In genomic region chr7:30888783-30889182, GRCh38 we compare ENCODE assay signal across 11 cellular contexts. TPM values are rescaled to one million over a fixed set of nuclear protein-coding genes. Genes with fewer than 3 reads are reported as not detected.
A peak's percentile ranks its signal among the peaks of the same experiment; 100 is the strongest.
DNase-seq lines count a peak whose midpoint lies in the region; ATAC-seq and TF ChIP-seq lines count a peak whose summit lies in the region.
"Had no signal": no experiment of that assay in that cellular context is flagged by ENCODE, and none has a peak within 500 bp of the region (broad histone marks: within the 10 kb centered on the region; RNA-seq: fewer than 3 reads in every experiment).

No MANE protein-coding gene starts in this region.

- H3K4me1 Mint-ChIP-seq in osteocyte (ENCODE audit: unreplicated experiment): peaks cover 33% of the 10 kb centered on the region
- H3K4me1 Mint-ChIP-seq in naive thymus-derived CD4-positive, alpha-beta T cell: no peaks in the 10 kb centered on the region
- H3K4me1 Mint-ChIP-seq: activated B cell treated with CpG ODN at 0.5 μM for 24 hours had no signal

- H3K9ac ChIP-seq in NT2/D1 (ENCODE audit: insufficient read length, low read depth): no peak overlapping the region

- no peak overlapping the region for H3K27ac Mint-ChIP-seq in osteocyte (ENCODE audit: unreplicated experiment)
- no peak overlapping the region for H3K27ac Mint-ChIP-seq in naive thymus-derived CD4-positive, alpha-beta T cell
- H3K27ac Mint-ChIP-seq: activated B cell treated with CpG ODN at 0.5 μM for 24 hours; dendritic cell treated with granulocyte-macrophage colony-stimulating factor and Interleukin-4, amounts not matched to agents 40 ng/mL and 50 ng/mL, for 4 days had no signal

- 0 out of 2 replicates have a peak, but pooled peaks cover 6% of the 10 kb centered on the region for H3K9me3 ChIP-seq in NT2/D1 (ENCODE audit: insufficient read depth, low read length)
- no peaks in the 10 kb centered on the region for H3K9me3 ChIP-seq in naive thymus-derived CD4-positive, alpha-beta T cell (ENCODE audit: control insufficient read depth in 2 of 3, low read length in 3 of 3)
- H3K9me3 ChIP-seq: neutrophil had no signal

- no peak overlapping the region for H3K27ac ChIP-seq in naive thymus-derived CD4-positive, alpha-beta T cell (ENCODE audit: low read depth, low read length)
- H3K27ac ChIP-seq: neutrophil had no signal

- DNase-seq in Daoy (ENCODE audit: low read depth) (peak; percentile 89), NT2/D1 (ENCODE audit: low read depth, low spot score) (peak; percentile 30), fibroblast of mammary gland (ENCODE audit: low read depth) (peak; percentile 88), osteocyte (ENCODE audit: extremely low spot score, unreplicated experiment) (no peak), OCI-M2 (lab: John Stamatoyannopoulos, UW; ENCODE audit: unreplicated experiment) (no peak)
- DNase-seq in naive thymus-derived CD4-positive, alpha-beta T cell: no peak
- DNase-seq in stimulated activated naive CD4-positive, alpha-beta T cell treated with Interleukin-2 at 50 U/mL for 16 hours (lab: John Stamatoyannopoulos, UW): no peak
- DNase-seq: activated B cell treated with CpG ODN at 0.5 μM for 24 hours had no signal

- peaks cover 18% of the 10 kb centered on the region for H3K4me1 ChIP-seq in NT2/D1 (ENCODE audit: insufficient read depth, insufficient read length)
- H3K4me1 ChIP-seq in naive thymus-derived CD4-positive, alpha-beta T cell (ENCODE audit: control insufficient read depth in 2 of 2, insufficient read depth in 2 of 2, low read length in 2 of 2): no peaks in the 10 kb centered on the region

- ATAC-seq in naive thymus-derived CD4-positive, alpha-beta T cell: no peak
- no peak for ATAC-seq in HG02870 (IDR thresholded peaks at IDR 0.05; ENCODE audit: unreplicated experiment)

- POLR2A ChIA-PET in naive thymus-derived CD4-positive, alpha-beta T cell (lab: Charles Lee): no interaction called here

- H3K36me3 Mint-ChIP-seq in osteocyte (ENCODE audit: unreplicated experiment): no peaks in the 10 kb centered on the region
- H3K36me3 Mint-ChIP-seq in naive thymus-derived CD4-positive, alpha-beta T cell: peaks cover 0 to 13% (median 3%) of the 10 kb centered on the region in 5 donors

- H3K27me3 ChIP-seq in NT2/D1 (ENCODE audit: insufficient read depth, insufficient read length): no peaks in the 10 kb centered on the region
- no peaks in the 10 kb centered on the region for H3K27me3 ChIP-seq in naive thymus-derived CD4-positive, alpha-beta T cell (ENCODE audit: control insufficient read depth in 2 of 2, insufficient read depth in 2 of 2, low read length in 2 of 2)
- H3K27me3 ChIP-seq: neutrophil had no signal

- no peak for TF ChIP-seq CTCF in fibroblast of mammary gland (conservative IDR thresholded peaks at IDR 0.05; ENCODE audit: control insufficient read depth, insufficient read depth, low read depth, low read length)
- TF ChIP-seq CTCF in osteocyte (IDR thresholded peaks at IDR 0.05): peak; percentile 15

- H3K36me3 ChIP-seq in NT2/D1 (ENCODE audit: insufficient read depth, insufficient read length, low read length): peaks cover 7% of the 10 kb centered on the region
- no peaks in the 10 kb centered on the region for H3K36me3 ChIP-seq in naive thymus-derived CD4-positive, alpha-beta T cell (ENCODE audit: control insufficient read depth in 2 of 3, insufficient read depth in 3 of 3, low read length in 3 of 3)
- H3K36me3 ChIP-seq: neutrophil had no signal

- H3K9me3 Mint-ChIP-seq in osteocyte (ENCODE audit: unreplicated experiment): no peaks in the 10 kb centered on the region
- H3K9me3 Mint-ChIP-seq in naive thymus-derived CD4-positive, alpha-beta T cell: peaks cover 0 to 20% (median 4%) of the 10 kb centered on the region in 11 donors

- CTCF ChIA-PET in naive thymus-derived CD4-positive, alpha-beta T cell (lab: Charles Lee): no interaction called here

- intact Hi-C loops in naive thymus-derived CD4-positive, alpha-beta T cell (cut with micrococcal nuclease): no loop called here

- no peak overlapping the region for H3K4me3 Mint-ChIP-seq in osteocyte (ENCODE audit: unreplicated experiment)
- H3K4me3 Mint-ChIP-seq in naive thymus-derived CD4-positive, alpha-beta T cell: no peak overlapping the region
- H3K4me3 Mint-ChIP-seq: activated B cell treated with CpG ODN at 0.5 μM for 24 hours; dendritic cell treated with granulocyte-macrophage colony-stimulating factor and Interleukin-4, amounts not matched to agents 40 ng/mL and 50 ng/mL, for 4 days had no signal

- H3K27me3 Mint-ChIP-seq in osteocyte (ENCODE audit: unreplicated experiment): peaks cover 43% of the 10 kb centered on the region
- no peaks in the 10 kb centered on the region for H3K27me3 Mint-ChIP-seq in naive thymus-derived CD4-positive, alpha-beta T cell
- H3K27me3 Mint-ChIP-seq: activated B cell treated with CpG ODN at 0.5 μM for 24 hours had no signal

- H3K4me3 ChIP-seq in NT2/D1 (ENCODE audit: insufficient read length, low read depth) (no peak overlapping the region), fibroblast of mammary gland (ENCODE audit: control insufficient read depth, low read depth, low read length) (no peak overlapping the region)
- no peak overlapping the region for H3K4me3 ChIP-seq in naive thymus-derived CD4-positive, alpha-beta T cell (ENCODE audit: low read length)

RNA-seq across cellular contexts. Expression of gene AQP1, which starts 22.9 kb away (rescaled TPM):
- 1.0 and 1.6 TPM in 2 replicates for total RNA-seq in Daoy (2014; rRNA removed; shearing (Covaris generic))
- total RNA-seq in osteocyte: 6.0 and 6.7 TPM in 2 replicates
- total RNA-seq in naive thymus-derived CD4-positive, alpha-beta T cell: under 1 TPM in 3 of 5 experiments, not detected in 2; 0.12 to 0.37 (median 0.19) TPM
- under 1 TPM in 1 of 2 donors, not detected in 1; 0.13 TPM for polyA plus RNA-seq in naive thymus-derived CD4-positive, alpha-beta T cell

Comparison
In these comparisons a context has a peak if more than half of its experiments do, and no peak if none do; other contexts are left out.
1. DNase-seq: peak in Daoy (single experiment), NT2/D1 (single experiment) and fibroblast of mammary gland (single experiment); none in osteocyte (single experiment), naive thymus-derived CD4-positive, alpha-beta T cell (0 of 9), stimulated activated naive CD4-positive, alpha-beta T cell treated with Interleukin-2 at 50 U/mL for 16 hours (single experiment) and OCI-M2 (single experiment).